8 cellular contexts compared by ENCODE assay signal in genomic region chr4:184310171-184310567, GRCh38.
A peak's percentile ranks its signal among the peaks of the same experiment; 100 is the strongest.
DNase-seq lines count a peak whose midpoint lies in the region; ATAC-seq and TF ChIP-seq lines count a peak whose summit lies in the region.

No MANE protein-coding gene starts in this region.

- no peaks in the 10 kb centered on the region for H3K9me3 ChIP-seq in CD4-positive, alpha-beta T cell (ENCODE audit: control insufficient read depth, low read length)

- H3K27me3 ChIP-seq in CD4-positive, alpha-beta T cell (ENCODE audit: control insufficient read depth, insufficient read depth, low read length) = no peaks in the 10 kb centered on the region

- H3K27me3 Mint-ChIP-seq in CD4-positive, alpha-beta T cell = no peaks in the 10 kb centered on the region
- no peaks in the 10 kb centered on the region for H3K27me3 Mint-ChIP-seq in activated CD8-positive, alpha-beta T cell treated with anti-CD3 and anti-CD28 coated beads, Interleukin-2, amount 10 ng/mL, durations not matched to agents 7 days and 5 days (ENCODE audit: low read depth)
- no peaks in the 10 kb centered on the region for H3K27me3 Mint-ChIP-seq in immature natural killer cell (ENCODE audit: low read depth in 3 of 3)

- peak; percentile 79 for ATAC-seq in CD4-positive, alpha-beta T cell (ENCODE audit: poor library complexity)
- ATAC-seq in HG03354 (IDR thresholded peaks at IDR 0.05; ENCODE audit: poor library complexity, severe bottlenecking, unreplicated experiment) = peak; percentile 24
- peak; percentile 47 for ATAC-seq in activated CD8-positive, alpha-beta T cell treated with anti-CD3 and anti-CD28 coated beads, Interleukin-2, amount 10 ng/mL, durations not matched to agents 7 days and 5 days
- ATAC-seq in HG03460 (IDR thresholded peaks at IDR 0.05; ENCODE audit: unreplicated experiment) = no peak
- no peak for ATAC-seq in GM19395 (IDR thresholded peaks at IDR 0.05; ENCODE audit: unreplicated experiment)

- DNase-seq in CD4-positive, alpha-beta T cell = peak in 9 of 10 experiments; percentile 7 to 40 (median 25)
- peak; percentile 64 for DNase-seq in activated CD8-positive, alpha-beta T cell treated with anti-CD3 and anti-CD28 coated beads, Interleukin-2, amount 10 ng/mL, durations not matched to agents 7 days and 5 days
- DNase-seq in immature natural killer cell = peak; percentile 27 to 56 (median 43)
- no peak for DNase-seq in C1 segment of cervical spinal cord (lab: John Stamatoyannopoulos, UW)
- no peak for DNase-seq in A172 (ENCODE audit: low spot score)

- H3K36me3 Mint-ChIP-seq in CD4-positive, alpha-beta T cell (ENCODE audit: low read depth) = no peaks in the 10 kb centered on the region
- H3K36me3 Mint-ChIP-seq in activated CD8-positive, alpha-beta T cell treated with anti-CD3 and anti-CD28 coated beads, Interleukin-2, amount 10 ng/mL, durations not matched to agents 7 days and 5 days (ENCODE audit: low read depth) = peaks cover 11% of the 10 kb centered on the region
- H3K36me3 Mint-ChIP-seq in immature natural killer cell = no peaks in the 10 kb centered on the region

- H3K27ac Mint-ChIP-seq in CD4-positive, alpha-beta T cell = peak overlapping the region; percentile 31
- H3K27ac Mint-ChIP-seq in activated CD8-positive, alpha-beta T cell treated with anti-CD3 and anti-CD28 coated beads, Interleukin-2, amount 10 ng/mL, durations not matched to agents 7 days and 5 days = peak overlapping the region; percentile 81
- peak overlapping the region in 4 of 6 donors; percentile 19 to 73 (median 60) for H3K27ac Mint-ChIP-seq in immature natural killer cell

- intact Hi-C loops in CD4-positive, alpha-beta T cell (cut with DNase I, micrococcal nuclease) = loop anchor here in 1 of 2 experiments (1.0 kb wide), 1 partner anchor 228 kb away; no protein-coding TSS in a partner anchor

- CTCF ChIA-PET in CD4-positive, alpha-beta T cell (lab: Charles Lee) = interaction anchor here (0.6 kb wide), 1 partner anchor 46 kb away, joined by 3 read pairs; no protein-coding TSS in a partner anchor
- CTCF ChIA-PET in activated CD8-positive, alpha-beta T cell treated with anti-CD3 and anti-CD28 coated beads, Interleukin-2, amount 10 ng/mL, durations not matched to agents 7 days and 5 days (lab: Charles Lee) = interaction anchor here (0.9 to 2.9 kb wide), 8 partner anchors 9 to 226 kb away, joined by 3 to 16 read pairs (median 6); no protein-coding TSS in a partner anchor

- H3K9me3 Mint-ChIP-seq in CD4-positive, alpha-beta T cell = no peaks in the 10 kb centered on the region
- peaks cover under 1% of the 10 kb centered on the region for H3K9me3 Mint-ChIP-seq in activated CD8-positive, alpha-beta T cell treated with anti-CD3 and anti-CD28 coated beads, Interleukin-2, amount 10 ng/mL, durations not matched to agents 7 days and 5 days (ENCODE audit: insufficient read depth)
- peaks cover 0 to 2% (median 0%) of the 10 kb centered on the region in 6 donors for H3K9me3 Mint-ChIP-seq in immature natural killer cell

- POLR2A ChIA-PET in CD4-positive, alpha-beta T cell (lab: Charles Lee) = interaction anchor here (1.4 to 2.5 kb wide), 2 partner anchors 46 to 80 kb away, joined by 4 to 5 read pairs; no protein-coding TSS in a partner anchor
- POLR2A ChIA-PET in activated CD8-positive, alpha-beta T cell treated with anti-CD3 and anti-CD28 coated beads, Interleukin-2, amount 10 ng/mL, durations not matched to agents 7 days and 5 days (lab: Charles Lee) = interaction anchor here (1.2 kb wide), 1 partner anchor 107 kb away, joined by 4 read pairs; no protein-coding TSS in a partner anchor

- H3K4me3 Mint-ChIP-seq in CD4-positive, alpha-beta T cell = no peak overlapping the region
- H3K4me3 Mint-ChIP-seq in activated CD8-positive, alpha-beta T cell treated with anti-CD3 and anti-CD28 coated beads, Interleukin-2, amount 10 ng/mL, durations not matched to agents 7 days and 5 days = no peak overlapping the region
- no peak overlapping the region for H3K4me3 Mint-ChIP-seq in immature natural killer cell

- H3K27ac ChIP-seq in CD4-positive, alpha-beta T cell (ENCODE audit: low read depth, low read length) = no peak overlapping the region

- TF ChIP-seq CTCF in CD4-positive, alpha-beta T cell (IDR thresholded peaks at IDR 0.05) = no peak

- H3K4me1 Mint-ChIP-seq in CD4-positive, alpha-beta T cell (ENCODE audit: low read depth) = peaks cover 30% of the 10 kb centered on the region
- peaks cover 65% of the 10 kb centered on the region for H3K4me1 Mint-ChIP-seq in activated CD8-positive, alpha-beta T cell treated with anti-CD3 and anti-CD28 coated beads, Interleukin-2, amount 10 ng/mL, durations not matched to agents 7 days and 5 days (ENCODE audit: low read depth)
- peaks cover 13 to 18% of the 10 kb centered on the region in 2 donors for H3K4me1 Mint-ChIP-seq in immature natural killer cell

Comparison
In these comparisons a context has a peak if more than half of its experiments do, and no peak if none do; other contexts are left out.
1. ATAC-seq: peak in CD4-positive, alpha-beta T cell (single experiment), HG03354 (single experiment) and activated CD8-positive, alpha-beta T cell treated with anti-CD3 and anti-CD28 coated beads, Interleukin-2, amount 10 ng/mL, durations not matched to agents 7 days and 5 days (single experiment); none in HG03460 (single experiment) and GM19395 (single experiment).
2. DNase-seq: peak in CD4-positive, alpha-beta T cell (9 of 10), activated CD8-positive, alpha-beta T cell treated with anti-CD3 and anti-CD28 coated beads, Interleukin-2, amount 10 ng/mL, durations not matched to agents 7 days and 5 days (single experiment) and immature natural killer cell (3 of 3); none in C1 segment of cervical spinal cord (0 of 14) and A172 (single experiment).
3. H3K27ac Mint-ChIP-seq: peak in every context shown above with its lines; median percentile 81 in activated CD8-positive, alpha-beta T cell treated with anti-CD3 and anti-CD28 coated beads, Interleukin-2, amount 10 ng/mL, durations not matched to agents 7 days and 5 days; 60 in immature natural killer cell; 31 in CD4-positive, alpha-beta T cell.